In genomic region chr13:20230913-20231838, GRCh38 we compare ENCODE assay signal across 8 cellular contexts. TPM values are rescaled to one million over a fixed set of nuclear protein-coding genes. Genes with fewer than 3 reads are reported as not detected.
DNase-seq lines count a peak whose midpoint lies in the region; ATAC-seq, FAIRE-seq and TF ChIP-seq lines count a peak whose summit lies in the region.

No MANE protein-coding gene starts in this region.

- no peak for TF ChIP-seq POLR2A in GM12892 (IDR thresholded peaks at IDR 0.05; ENCODE audit: low read depth, low read length)

- no peak for ATAC-seq in lower lobe of right lung
- ATAC-seq in HG03280 (IDR thresholded peaks at IDR 0.05; ENCODE audit: unreplicated experiment), result no peak

- no peak for TF ChIP-seq CTCF in lower lobe of right lung (IDR thresholded peaks at IDR 0.05)

- no peak overlapping the region for H3K9ac ChIP-seq in subcutaneous abdominal adipose tissue (ENCODE audit: low read length in 5 of 5)

- DNase-seq in activated CD8-positive, alpha-beta memory T cell treated with anti-CD3 and anti-CD28 coated beads for 24 hours, result peak; percentile 68
- DNase-seq in activated CD8-positive, alpha-beta memory T cell treated with anti-CD3 and anti-CD28 coated beads, Interleukin-2, amount 50 U/mL, for 4 hours, result no peak
- no peak for DNase-seq in lower lobe of right lung
- DNase-seq in GM12892 (ENCODE audit: insufficient read length), result no peak
- DNase-seq in NCI-H345 (lab: John Stamatoyannopoulos, UW), result no peak

- H3K4me3 ChIP-seq in lower lobe of right lung (peak overlapping the region; percentile 43), subcutaneous abdominal adipose tissue (ENCODE audit: low read depth in 1 of 5, low read length in 5 of 5) (peak overlapping the region in 3 of 5 donors; percentile 18 to 30 (median 29))

- peak overlapping the region; percentile 13 for H3K27ac ChIP-seq in angular gyrus (ENCODE audit: low read depth, low read length)
- no peak overlapping the region for H3K27ac ChIP-seq in lower lobe of right lung
- H3K27ac ChIP-seq in subcutaneous abdominal adipose tissue (ENCODE audit: low read depth, low read length), result no peak overlapping the region

- H3K9me3 ChIP-seq in lower lobe of right lung, result no peaks in the 10 kb centered on the region
- H3K9me3 ChIP-seq in subcutaneous abdominal adipose tissue (ENCODE audit: control insufficient read depth in 5 of 5, low read length in 5 of 5), result no peaks in the 10 kb centered on the region

- FAIRE-seq in GM12892 (lab: Jason Lieb, UNC), result no peak

- intact Hi-C loops in lower lobe of right lung (cut with DNase I), result no loop called here

- peaks cover 5% of the 10 kb centered on the region for H3K4me1 ChIP-seq in lower lobe of right lung
- peaks cover 0 to 14% (median 13%) of the 10 kb centered on the region in 5 donors for H3K4me1 ChIP-seq in subcutaneous abdominal adipose tissue (ENCODE audit: control insufficient read depth in 5 of 5, insufficient read depth in 5 of 5, low read length in 5 of 5)

- no peaks in the 10 kb centered on the region for H3K36me3 ChIP-seq in lower lobe of right lung
- no peaks in the 10 kb centered on the region for H3K36me3 ChIP-seq in subcutaneous abdominal adipose tissue (ENCODE audit: control insufficient read depth in 5 of 5, insufficient read depth in 5 of 5, low read length in 5 of 5)

- H3K27me3 ChIP-seq in lower lobe of right lung (ENCODE audit: low read depth), result peaks cover 38% of the 10 kb centered on the region
- H3K27me3 ChIP-seq in subcutaneous abdominal adipose tissue (ENCODE audit: control insufficient read depth in 5 of 5, insufficient read depth in 4 of 5, low read length in 5 of 5), result peaks cover 13 to 34% (median 27%) of the 10 kb centered on the region in 5 donors

RNA-seq across cellular contexts. Expression of gene GJB6, which starts 0.9 kb away (rescaled TPM):
- total RNA-seq in lower lobe of right lung, result not detected
- not detected for polyA plus RNA-seq in GM12892 (2012; ENCODE audit: missing spikeins)

RNA-seq across cellular contexts. Expression of gene GJB2, which starts 38.4 kb away (rescaled TPM):
- 0.77 TPM for total RNA-seq in lower lobe of right lung
- 0.15 TPM for polyA plus RNA-seq in GM12892 (2012; ENCODE audit: missing spikeins)
